ENCODE assay signal across 21 cellular contexts in the genomic region with DNA sequence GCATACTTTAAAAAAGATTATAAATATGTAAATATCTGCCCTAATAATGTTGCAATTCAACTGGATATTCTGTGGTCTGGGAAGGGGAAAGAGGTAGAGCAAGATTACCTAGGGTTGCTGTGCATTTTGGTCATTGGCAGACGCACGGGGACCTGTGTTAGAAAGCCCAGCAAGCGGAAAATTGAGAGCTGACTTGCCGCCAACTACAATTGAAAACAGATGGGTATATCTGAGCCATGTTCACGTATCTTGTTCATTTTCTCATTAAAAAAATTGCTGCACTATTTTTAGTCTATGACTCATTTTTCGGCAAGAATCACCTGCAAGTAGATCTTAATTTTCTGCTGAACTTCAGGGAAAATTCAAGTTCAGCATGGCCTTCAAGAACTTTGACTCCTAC.
DNase-seq lines count a peak whose midpoint lies in the region; FAIRE-seq and TF ChIP-seq lines count a peak whose summit lies in the region.
"Had no signal": no experiment of that assay in that cellular context is flagged by ENCODE, and none has a peak within 500 bp of the region (broad histone marks: within the 10 kb centered on the region; RNA-seq: fewer than 3 reads in every experiment).

No MANE protein-coding gene starts in this region.

- DNase-seq in H54 (ENCODE audit: insufficient read length, low spot score): no peak
- peak; percentile 82 to 83 for DNase-seq in NCI-H446 (lab: John Stamatoyannopoulos, UW)
- peak; percentile 1 for DNase-seq in fibroblast of villous mesenchyme (ENCODE audit: low read depth)
- DNase-seq in activated T-helper 2 cell treated with anti-CD3 and anti-CD28 coated beads, Interferon-gamma antibody, Interleukin-2, Interleukin-4, amounts not matched to agents 10 μg/mL and 5 μg/mL and 100 μg/mL, durations not matched to agents 14 hours and 24 hours and 36 hours (ENCODE audit: low spot score): no peak
- no peak for DNase-seq in GM19238 (ENCODE audit: insufficient read length, low spot score)
- DNase-seq in NCI-H1436 (lab: John Stamatoyannopoulos, UW): no peak
- DNase-seq: CD8-positive, alpha-beta T cell; DMS53; EL; GOT3; MM.1S; NCI-H1930; NCI-H69; OCI-M1; RPMI8226; SHP77 treated with DMSO at 0.1 percent for 48 hours had no signal

- H3K4me1 Mint-ChIP-seq in brain: peaks cover 38% of the 10 kb centered on the region
- H3K4me1 Mint-ChIP-seq in activated T-helper 2 cell treated with anti-CD3 and anti-CD28 coated beads, Interferon-gamma antibody, Interleukin-2, Interleukin-4, amounts not matched to agents 10 μg/mL and 5 μg/mL and 100 μg/mL, durations not matched to agents 14 hours and 24 hours and 36 hours (ENCODE audit: low read depth): no peaks in the 10 kb centered on the region

- peak overlapping the region in 4 of 5 experiments; percentile 3 to 66 (median 12) for H3K27ac Mint-ChIP-seq in brain
- no peak overlapping the region for H3K27ac Mint-ChIP-seq in activated T-helper 2 cell treated with anti-CD3 and anti-CD28 coated beads, Interferon-gamma antibody, Interleukin-2, Interleukin-4, amounts not matched to agents 10 μg/mL and 5 μg/mL and 100 μg/mL, durations not matched to agents 14 hours and 24 hours and 36 hours
- H3K27ac Mint-ChIP-seq: CD8-positive, alpha-beta T cell had no signal

- intact Hi-C loops in activated T-helper 2 cell treated with anti-CD3 and anti-CD28 coated beads, Interferon-gamma antibody, Interleukin-2, Interleukin-4, amounts not matched to agents 10 μg/mL and 5 μg/mL and 100 μg/mL, durations not matched to agents 14 hours and 24 hours and 36 hours (cut with micrococcal nuclease): no loop called here

- H3K4me3 Mint-ChIP-seq in brain: peak overlapping the region in 2 of 5 experiments; percentile 11 to 41
- no peak overlapping the region for H3K4me3 Mint-ChIP-seq in activated T-helper 2 cell treated with anti-CD3 and anti-CD28 coated beads, Interferon-gamma antibody, Interleukin-2, Interleukin-4, amounts not matched to agents 10 μg/mL and 5 μg/mL and 100 μg/mL, durations not matched to agents 14 hours and 24 hours and 36 hours (ENCODE audit: low read depth)
- H3K4me3 Mint-ChIP-seq: CD8-positive, alpha-beta T cell had no signal

- TF ChIP-seq CTCF in brain (conservative IDR thresholded peaks at IDR 0.05) (no peak), fibroblast of villous mesenchyme (IDR thresholded peaks at IDR 0.05; ENCODE audit: insufficient read depth, low read depth, low read length) (no peak)

- TF ChIP-seq POLR2A in H54 (IDR thresholded peaks at IDR 0.05; ENCODE audit: low read depth, low read length): no peak

- H3K4me3 ChIP-seq in fibroblast of villous mesenchyme (ENCODE audit: low read depth, low read length): no peak overlapping the region
- H3K4me3 ChIP-seq: A549; BLaER1 treated with 17β-estradiol and CSF1 and Interleukin-3, amounts not matched to agents 10 nM and 100 nM had no signal

- H3K36me3 Mint-ChIP-seq in brain: no peaks in the 10 kb centered on the region
- H3K36me3 Mint-ChIP-seq in activated T-helper 2 cell treated with anti-CD3 and anti-CD28 coated beads, Interferon-gamma antibody, Interleukin-2, Interleukin-4, amounts not matched to agents 10 μg/mL and 5 μg/mL and 100 μg/mL, durations not matched to agents 14 hours and 24 hours and 36 hours (ENCODE audit: low read depth): no peaks in the 10 kb centered on the region
- H3K36me3 Mint-ChIP-seq: CD8-positive, alpha-beta T cell had no signal

- peaks cover 6% of the 10 kb centered on the region for H3K27me3 Mint-ChIP-seq in brain
- no peaks in the 10 kb centered on the region for H3K27me3 Mint-ChIP-seq in activated T-helper 2 cell treated with anti-CD3 and anti-CD28 coated beads, Interferon-gamma antibody, Interleukin-2, Interleukin-4, amounts not matched to agents 10 μg/mL and 5 μg/mL and 100 μg/mL, durations not matched to agents 14 hours and 24 hours and 36 hours (ENCODE audit: low read depth)

- peak; percentile 36 for FAIRE-seq in H54 (lab: Jason Lieb, UNC)
- FAIRE-seq: A549, GM12891, GM18507 had no signal

- H3K9me3 Mint-ChIP-seq in brain: peaks cover 3 to 27% (median 9%) of the 10 kb centered on the region in 5 experiments
- H3K9me3 Mint-ChIP-seq in activated T-helper 2 cell treated with anti-CD3 and anti-CD28 coated beads, Interferon-gamma antibody, Interleukin-2, Interleukin-4, amounts not matched to agents 10 μg/mL and 5 μg/mL and 100 μg/mL, durations not matched to agents 14 hours and 24 hours and 36 hours: no peaks in the 10 kb centered on the region
- H3K9me3 Mint-ChIP-seq: CD8-positive, alpha-beta T cell had no signal

Comparison
In these comparisons a context has a peak if more than half of its experiments do, and no peak if none do; other contexts are left out.
1. DNase-seq: peak in NCI-H446 (2 of 2) and fibroblast of villous mesenchyme (single experiment); none in H54 (single experiment), activated T-helper 2 cell treated with anti-CD3 and anti-CD28 coated beads, Interferon-gamma antibody, Interleukin-2, Interleukin-4, amounts not matched to agents 10 μg/mL and 5 μg/mL and 100 μg/mL, durations not matched to agents 14 hours and 24 hours and 36 hours (single experiment), GM19238 (single experiment) and NCI-H1436 (single experiment).